Comparison of ENCODE assay signal across 9 cellular contexts in the genomic region with DNA sequence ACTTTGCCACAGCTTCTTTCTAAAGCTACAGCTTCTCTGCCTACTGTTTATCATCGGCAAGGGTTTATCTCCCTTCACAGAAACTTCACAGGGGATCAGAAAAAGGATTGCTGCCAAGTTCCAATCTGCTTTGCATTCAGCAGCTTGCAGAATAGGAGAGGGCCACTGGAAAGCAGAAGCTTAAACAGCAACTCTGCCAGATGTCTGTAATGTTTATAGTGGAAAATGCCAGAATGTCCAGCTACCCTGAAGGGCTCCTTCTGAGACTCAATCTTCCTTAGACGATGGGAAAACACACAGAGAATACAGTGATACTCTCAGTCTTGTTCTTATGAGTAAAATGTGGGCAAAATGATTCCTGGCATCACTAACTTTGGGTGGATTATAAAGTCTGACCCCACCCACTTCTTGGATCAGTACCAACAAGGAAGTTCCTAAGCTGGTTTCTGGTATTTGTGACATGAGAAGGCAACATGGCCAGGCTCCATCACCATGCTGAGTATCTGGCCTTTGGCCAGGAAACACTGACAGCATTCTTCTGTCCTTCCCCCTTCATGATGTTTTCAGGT. TPM values are rescaled to one million over a fixed set of nuclear protein-coding genes. Genes with fewer than 3 reads are reported as not detected.
DNase-seq lines count a peak whose midpoint lies in the region; ATAC-seq, FAIRE-seq and TF ChIP-seq lines count a peak whose summit lies in the region.
"Had no signal": no experiment of that assay in that cellular context is flagged by ENCODE, and none has a peak within 500 bp of the region (broad histone marks: within the 10 kb centered on the region; RNA-seq: fewer than 3 reads in every experiment).

No MANE protein-coding gene starts in this region.

- peaks cover 72% of the 10 kb centered on the region for H3K36me3 Mint-ChIP-seq in activated CD8-positive, alpha-beta memory T cell treated with anti-CD3 and anti-CD28 coated beads, Interleukin-2, amount 10 ng/mL, durations not matched to agents 7 days and 5 days
- H3K36me3 Mint-ChIP-seq in immature natural killer cell = peaks cover 44 to 73% (median 49%) of the 10 kb centered on the region in 3 donors

- no peak overlapping the region for H3K4me3 Mint-ChIP-seq in activated CD8-positive, alpha-beta memory T cell treated with anti-CD3 and anti-CD28 coated beads, Interleukin-2, amount 10 ng/mL, durations not matched to agents 7 days and 5 days
- peak overlapping the region in 2 of 5 donors; percentile 24 to 36 for H3K4me3 Mint-ChIP-seq in immature natural killer cell

- H3K27me3 Mint-ChIP-seq in activated CD8-positive, alpha-beta memory T cell treated with anti-CD3 and anti-CD28 coated beads, Interleukin-2, amount 10 ng/mL, durations not matched to agents 7 days and 5 days = no peaks in the 10 kb centered on the region
- peaks cover 2 to 8% (median 6%) of the 10 kb centered on the region in 3 donors for H3K27me3 Mint-ChIP-seq in immature natural killer cell (ENCODE audit: low read depth in 3 of 3)

- no peak for FAIRE-seq in GM12892 (lab: Jason Lieb, UNC)

- no peak for TF ChIP-seq POLR2A in GM12892 (IDR thresholded peaks at IDR 0.05; ENCODE audit: low read depth, low read length)

- H3K9me3 Mint-ChIP-seq in activated CD8-positive, alpha-beta memory T cell treated with anti-CD3 and anti-CD28 coated beads, Interleukin-2, amount 10 ng/mL, durations not matched to agents 7 days and 5 days (ENCODE audit: low read depth) = no peaks in the 10 kb centered on the region
- no peaks in the 10 kb centered on the region for H3K9me3 Mint-ChIP-seq in immature natural killer cell

- CTCF ChIA-PET in activated CD8-positive, alpha-beta memory T cell treated with anti-CD3 and anti-CD28 coated beads, Interleukin-2, amount 10 ng/mL, durations not matched to agents 7 days and 5 days (lab: Charles Lee) = interaction anchor here (0.9 to 1.6 kb wide), 4 partner anchors 16 to 31 kb away, joined by 3 to 6 read pairs (median 4); no protein-coding TSS in a partner anchor

- peak overlapping the region; percentile 25 for H3K27ac Mint-ChIP-seq in activated CD8-positive, alpha-beta memory T cell treated with anti-CD3 and anti-CD28 coated beads, Interleukin-2, amount 10 ng/mL, durations not matched to agents 7 days and 5 days
- peak overlapping the region; percentile 4 to 63 (median 56) for H3K27ac Mint-ChIP-seq in immature natural killer cell

- no peak for DNase-seq in activated CD8-positive, alpha-beta memory T cell treated with anti-CD3 and anti-CD28 coated beads, Interleukin-2, amount 10 ng/mL, durations not matched to agents 7 days and 5 days
- no peak for DNase-seq in activated CD8-positive, alpha-beta memory T cell treated with anti-CD3 and anti-CD28 coated beads for 24 hours
- DNase-seq in astrocyte of the hippocampus (ENCODE audit: low read depth, low spot score) (peak; percentile 95), immature natural killer cell (no peak), superior temporal gyrus (ENCODE audit: extremely low spot score) (peak; percentile 71), GM12892 (ENCODE audit: insufficient read length) (no peak), SKM-1 treated with dmso at 0.1 percent for 144 hours (lab: John Stamatoyannopoulos, UW; ENCODE audit: unreplicated experiment) (no peak)
- DNase-seq: DND-41 had no signal

- peaks cover 61% of the 10 kb centered on the region for H3K4me1 Mint-ChIP-seq in activated CD8-positive, alpha-beta memory T cell treated with anti-CD3 and anti-CD28 coated beads, Interleukin-2, amount 10 ng/mL, durations not matched to agents 7 days and 5 days
- peaks cover 77 to 97% of the 10 kb centered on the region in 2 donors for H3K4me1 Mint-ChIP-seq in immature natural killer cell

- no peak for ATAC-seq in activated CD8-positive, alpha-beta memory T cell treated with anti-CD3 and anti-CD28 coated beads, Interleukin-2, amount 10 ng/mL, durations not matched to agents 7 days and 5 days
- ATAC-seq in GM21717 (IDR thresholded peaks at IDR 0.05; ENCODE audit: unreplicated experiment) = no peak

RNA-seq across cellular contexts. Expression of gene STOM, which starts 19.0 kb away (rescaled TPM):
- total RNA-seq in activated CD8-positive, alpha-beta memory T cell treated with anti-CD3 and anti-CD28 coated beads, Interleukin-2, amount 10 ng/mL, durations not matched to agents 7 days and 5 days = 100 to 1,000 TPM in 1 of 2 experiments, 10 to 100 TPM in 1; 93.1 to 131 TPM
- polyA plus RNA-seq in immature natural killer cell = 100 to 1,000 TPM; 472 to 632 (median 495) TPM
- 18.4 TPM for polyA plus RNA-seq in GM12892 (2012; ENCODE audit: missing spikeins)

Comparison
In these comparisons a context has a peak if more than half of its experiments do, and no peak if none do; other contexts are left out.
1. DNase-seq: peak in astrocyte of the hippocampus (single experiment) and superior temporal gyrus (single experiment); none in activated CD8-positive, alpha-beta memory T cell treated with anti-CD3 and anti-CD28 coated beads, Interleukin-2, amount 10 ng/mL, durations not matched to agents 7 days and 5 days (single experiment), activated CD8-positive, alpha-beta memory T cell treated with anti-CD3 and anti-CD28 coated beads for 24 hours (single experiment), immature natural killer cell (0 of 3), GM12892 (single experiment) and SKM-1 treated with dmso at 0.1 percent for 144 hours (single experiment).